In genomic region chr6:73766040-73766439, GRCh38 we compare ENCODE assay signal across 21 cellular contexts.
"Had no signal": no experiment of that assay in that cellular context is flagged by ENCODE, and none has a peak within 500 bp of the region (broad histone marks: within the 10 kb centered on the region; RNA-seq: fewer than 3 reads in every experiment).

No MANE protein-coding gene starts in this region.

- H3K4me1 Mint-ChIP-seq: natural killer cell had no signal

- H3K4me3 ChIP-seq: spleen, thoracic aorta, vagina had no signal

- DNase-seq: activated CD4-positive, alpha-beta T cell treated with anti-CD3 and anti-CD28 coated beads, Interleukin-2, amount 10 ng/mL, durations not matched to agents 7 days and 5 days; activated CD4-positive, CD25-positive, alpha-beta regulatory T cell treated with anti-CD3 and anti-CD28 coated beads, Interleukin-2, amount 50 U/mL, for 72 hours; activated CD8-positive, alpha-beta memory T cell treated with anti-CD3 and anti-CD28 coated beads, Interleukin-2, amount 10 ng/mL, durations not matched to agents 7 days and 5 days; activated CD8-positive, alpha-beta T cell treated with anti-CD3 and anti-CD28 coated beads for 36 hours; activated gamma-delta T cell; activated naive CD4-positive, alpha-beta T cell treated with anti-CD3 and anti-CD28 coated beads, Interleukin-2, amount 50 U/mL, for 16 hours; activated T-cell treated with anti-CD3 and anti-CD28 coated beads for 4 hours; aorta; kidney; midbrain; natural killer cell; spleen; stimulated activated CD4-positive, alpha-beta T cell treated with anti-CD3 and anti-CD28 coated beads, Interleukin-4, amount 100 ng/mL, for 24 hours; stimulated activated naive CD4-positive, alpha-beta T cell treated with Interleukin-2 at 50 U/mL for 16 hours; WERI-Rb-1 had no signal

- H3K27ac ChIP-seq: spleen, thoracic aorta, vagina, WERI-Rb-1 had no signal

- H3K9me3 Mint-ChIP-seq: activated CD4-positive, alpha-beta T cell treated with anti-CD3 and anti-CD28 coated beads, Interleukin-2, amount 10 ng/mL, durations not matched to agents 7 days and 5 days; activated CD8-positive, alpha-beta T cell treated with anti-CD3 and anti-CD28 coated beads for 36 hours; brain; natural killer cell; type B pancreatic cell had no signal

- H3K36me3 Mint-ChIP-seq: brain, natural killer cell, type B pancreatic cell had no signal

- H3K27me3 ChIP-seq: spleen, vagina had no signal

- ATAC-seq: activated CD8-positive, alpha-beta memory T cell treated with anti-CD3 and anti-CD28 coated beads, Interleukin-2, amount 10 ng/mL, durations not matched to agents 7 days and 5 days; activated CD8-positive, alpha-beta T cell treated with anti-CD3 and anti-CD28 coated beads for 36 hours; left lobe of liver; natural killer cell had no signal

- H3K9me3 ChIP-seq: spleen, thoracic aorta, vagina had no signal

- H3K4me3 Mint-ChIP-seq: activated CD4-positive, alpha-beta T cell treated with anti-CD3 and anti-CD28 coated beads, Interleukin-2, amount 10 ng/mL, durations not matched to agents 7 days and 5 days; activated CD8-positive, alpha-beta memory T cell treated with anti-CD3 and anti-CD28 coated beads, Interleukin-2, amount 10 ng/mL, durations not matched to agents 7 days and 5 days; activated CD8-positive, alpha-beta T cell treated with anti-CD3 and anti-CD28 coated beads for 36 hours; brain; natural killer cell; type B pancreatic cell had no signal

- H3K4me1 ChIP-seq: spleen, vagina had no signal

- H3K27me3 Mint-ChIP-seq: activated CD4-positive, alpha-beta T cell treated with anti-CD3 and anti-CD28 coated beads, Interleukin-2, amount 10 ng/mL, durations not matched to agents 7 days and 5 days; activated CD8-positive, alpha-beta T cell treated with anti-CD3 and anti-CD28 coated beads for 36 hours; progenitor cell of endocrine pancreas; type B pancreatic cell had no signal

- H3K36me3 ChIP-seq: spleen, WERI-Rb-1 had no signal

- H3K27ac Mint-ChIP-seq: activated CD4-positive, alpha-beta T cell treated with anti-CD3 and anti-CD28 coated beads, Interleukin-2, amount 10 ng/mL, durations not matched to agents 7 days and 5 days; activated CD8-positive, alpha-beta memory T cell treated with anti-CD3 and anti-CD28 coated beads, Interleukin-2, amount 10 ng/mL, durations not matched to agents 7 days and 5 days; activated CD8-positive, alpha-beta T cell treated with anti-CD3 and anti-CD28 coated beads for 36 hours; brain; natural killer cell; progenitor cell of endocrine pancreas; type B pancreatic cell had no signal
